8 cellular contexts compared by ENCODE assay signal in the genomic region with DNA sequence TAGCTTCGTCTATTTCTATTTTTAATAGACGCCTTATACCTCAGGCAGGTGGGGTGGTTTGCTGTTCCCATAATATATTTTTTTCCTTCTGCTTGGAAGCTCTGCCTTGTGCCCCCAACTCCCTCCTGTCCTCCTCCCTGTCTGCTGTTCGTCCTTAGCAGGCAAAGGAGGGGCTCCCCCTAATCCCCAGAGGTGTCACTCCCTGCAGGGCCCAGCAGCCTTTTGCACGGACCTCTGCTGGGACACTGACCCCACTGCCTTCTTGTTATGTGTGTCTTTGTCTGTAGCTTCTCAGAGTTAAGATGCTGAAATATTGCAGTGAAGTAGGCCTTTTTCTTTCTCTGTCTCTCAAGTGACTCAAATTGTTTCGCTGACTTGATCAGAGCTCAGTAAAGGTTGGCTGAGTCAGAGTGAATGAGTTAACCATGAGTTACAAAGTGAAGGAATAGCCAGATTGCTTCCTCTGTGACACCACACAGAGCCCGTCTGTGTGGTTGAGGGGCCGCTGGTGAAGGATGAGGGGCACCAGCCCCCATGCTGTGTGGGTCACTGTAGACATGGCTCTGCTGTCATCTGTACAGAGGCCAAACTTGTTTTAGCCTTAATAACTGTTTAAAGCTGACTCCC. TPM values are rescaled to one million over a fixed set of nuclear protein-coding genes. Genes with fewer than 3 reads are reported as not detected.
DNase-seq lines count a peak whose midpoint lies in the region; ATAC-seq and TF ChIP-seq lines count a peak whose summit lies in the region.

No MANE protein-coding gene starts in this region.

- 76 to 86% methylated on average over 7 of the region's 7 CpGs for WGBS in body of pancreas, 2 donors

- CTCF ChIA-PET in activated CD8-positive, alpha-beta T cell treated with anti-CD3 and anti-CD28 coated beads for 36 hours (lab: Charles Lee): interaction anchor here (0.9 kb wide), 1 partner anchor 49 kb away, joined by 3 read pairs; no protein-coding TSS in a partner anchor
- CTCF ChIA-PET in activated CD8-positive, alpha-beta T cell treated with anti-CD3 and anti-CD28 coated beads, Interleukin-2, amount 10 ng/mL, durations not matched to agents 7 days and 5 days (lab: Charles Lee): no interaction called here

- H3K36me3 ChIP-seq in body of pancreas (replicated peaks in 1 of 2; ENCODE audit: insufficient read depth in 1 of 2, low read depth in 2 of 2): no peaks in the 10 kb centered on the region

- no peaks in the 10 kb centered on the region for H3K27me3 ChIP-seq in body of pancreas

- no peaks in the 10 kb centered on the region for H3K9me3 Mint-ChIP-seq in activated CD8-positive, alpha-beta T cell treated with anti-CD3 and anti-CD28 coated beads for 36 hours
- no peaks in the 10 kb centered on the region for H3K9me3 Mint-ChIP-seq in activated CD8-positive, alpha-beta T cell treated with anti-CD3 and anti-CD28 coated beads, Interleukin-2, amount 10 ng/mL, durations not matched to agents 7 days and 5 days (ENCODE audit: insufficient read depth)
- H3K9me3 Mint-ChIP-seq in stimulated activated naive CD8-positive, alpha-beta T cell treated with anti-CD3 and anti-CD28 coated beads, Interleukin-15, Interleukin-2, amounts not matched to agents 100 ng/mL and 50 ng/mL, for 24 hours: no peaks in the 10 kb centered on the region

- H3K4me3 Mint-ChIP-seq in activated CD8-positive, alpha-beta T cell treated with anti-CD3 and anti-CD28 coated beads for 36 hours: no peak overlapping the region
- H3K4me3 Mint-ChIP-seq in activated CD8-positive, alpha-beta T cell treated with anti-CD3 and anti-CD28 coated beads, Interleukin-2, amount 10 ng/mL, durations not matched to agents 7 days and 5 days: no peak overlapping the region
- H3K4me3 Mint-ChIP-seq in stimulated activated naive CD8-positive, alpha-beta T cell treated with anti-CD3 and anti-CD28 coated beads, Interleukin-15, Interleukin-2, amounts not matched to agents 100 ng/mL and 50 ng/mL, for 24 hours: peak overlapping the region; percentile 14

- ATAC-seq in activated CD8-positive, alpha-beta T cell treated with anti-CD3 and anti-CD28 coated beads for 36 hours: peak; percentile 91
- no peak for ATAC-seq in activated CD8-positive, alpha-beta T cell treated with anti-CD3 and anti-CD28 coated beads, Interleukin-2, amount 10 ng/mL, durations not matched to agents 7 days and 5 days
- ATAC-seq in HG03135 (IDR thresholded peaks at IDR 0.05; ENCODE audit: unreplicated experiment) (peak; percentile 56), body of pancreas (no peak)

- peak; percentile 23 for DNase-seq in activated CD8-positive, alpha-beta T cell treated with anti-CD3 and anti-CD28 coated beads for 36 hours
- DNase-seq in activated CD8-positive, alpha-beta T cell treated with anti-CD3 and anti-CD28 coated beads, Interleukin-2, amount 10 ng/mL, durations not matched to agents 7 days and 5 days: no peak
- peak; percentile 59 for DNase-seq in dedifferentiated amniotic fluid mesenchymal stem cell (ENCODE audit: extremely low spot score)
- DNase-seq in NOMO-1 treated with DMSO at 0.1 percent for 48 hours (lab: John Stamatoyannopoulos, UW; ENCODE audit: unreplicated experiment): no peak
- DNase-seq in body of pancreas: no peak
- no peak for DNase-seq in stimulated activated CD4-positive, alpha-beta T cell treated with anti-CD3 and anti-CD28 coated beads, Interleukin-2, amount 100 ng/mL, for 48 hours

- no peaks in the 10 kb centered on the region for H3K27me3 Mint-ChIP-seq in activated CD8-positive, alpha-beta T cell treated with anti-CD3 and anti-CD28 coated beads for 36 hours
- H3K27me3 Mint-ChIP-seq in activated CD8-positive, alpha-beta T cell treated with anti-CD3 and anti-CD28 coated beads, Interleukin-2, amount 10 ng/mL, durations not matched to agents 7 days and 5 days (ENCODE audit: low read depth): no peaks in the 10 kb centered on the region
- H3K27me3 Mint-ChIP-seq in stimulated activated naive CD8-positive, alpha-beta T cell treated with anti-CD3 and anti-CD28 coated beads, Interleukin-15, Interleukin-2, amounts not matched to agents 100 ng/mL and 50 ng/mL, for 24 hours: no peaks in the 10 kb centered on the region

- H3K36me3 Mint-ChIP-seq in activated CD8-positive, alpha-beta T cell treated with anti-CD3 and anti-CD28 coated beads for 36 hours (ENCODE audit: low read depth): no peaks in the 10 kb centered on the region
- no peaks in the 10 kb centered on the region for H3K36me3 Mint-ChIP-seq in activated CD8-positive, alpha-beta T cell treated with anti-CD3 and anti-CD28 coated beads, Interleukin-2, amount 10 ng/mL, durations not matched to agents 7 days and 5 days (ENCODE audit: low read depth)
- no peaks in the 10 kb centered on the region for H3K36me3 Mint-ChIP-seq in stimulated activated naive CD8-positive, alpha-beta T cell treated with anti-CD3 and anti-CD28 coated beads, Interleukin-15, Interleukin-2, amounts not matched to agents 100 ng/mL and 50 ng/mL, for 24 hours (ENCODE audit: low read depth)

- TF ChIP-seq POLR2A in body of pancreas (IDR thresholded peaks at IDR 0.05): no peak

- H3K27ac ChIP-seq in body of pancreas: no peak overlapping the region

- intact Hi-C loops in activated CD8-positive, alpha-beta T cell treated with anti-CD3 and anti-CD28 coated beads for 36 hours (cut with micrococcal nuclease): no loop called here
- intact Hi-C loops in body of pancreas (cut with DNase I): no loop called here

- no peak overlapping the region for H3K27ac Mint-ChIP-seq in activated CD8-positive, alpha-beta T cell treated with anti-CD3 and anti-CD28 coated beads for 36 hours
- H3K27ac Mint-ChIP-seq in activated CD8-positive, alpha-beta T cell treated with anti-CD3 and anti-CD28 coated beads, Interleukin-2, amount 10 ng/mL, durations not matched to agents 7 days and 5 days: no peak overlapping the region
- peak overlapping the region; percentile 45 for H3K27ac Mint-ChIP-seq in stimulated activated naive CD8-positive, alpha-beta T cell treated with anti-CD3 and anti-CD28 coated beads, Interleukin-15, Interleukin-2, amounts not matched to agents 100 ng/mL and 50 ng/mL, for 24 hours

- H3K9me3 ChIP-seq in body of pancreas: no peaks in the 10 kb centered on the region

- H3K4me1 ChIP-seq in body of pancreas: peaks cover 24% of the 10 kb centered on the region

- TF ChIP-seq CTCF in activated CD8-positive, alpha-beta T cell treated with anti-CD3 and anti-CD28 coated beads for 36 hours (IDR thresholded peaks at IDR 0.05): no peak
- no peak for TF ChIP-seq CTCF in body of pancreas (IDR thresholded peaks at IDR 0.05)

- no peak overlapping the region for H3K4me3 ChIP-seq in body of pancreas

- peaks cover 10% of the 10 kb centered on the region for H3K4me1 Mint-ChIP-seq in activated CD8-positive, alpha-beta T cell treated with anti-CD3 and anti-CD28 coated beads for 36 hours (ENCODE audit: low read depth)
- peaks cover 1% of the 10 kb centered on the region for H3K4me1 Mint-ChIP-seq in activated CD8-positive, alpha-beta T cell treated with anti-CD3 and anti-CD28 coated beads, Interleukin-2, amount 10 ng/mL, durations not matched to agents 7 days and 5 days (ENCODE audit: low read depth)
- H3K4me1 Mint-ChIP-seq in stimulated activated naive CD8-positive, alpha-beta T cell treated with anti-CD3 and anti-CD28 coated beads, Interleukin-15, Interleukin-2, amounts not matched to agents 100 ng/mL and 50 ng/mL, for 24 hours (ENCODE audit: low read depth): peaks cover 30% of the 10 kb centered on the region

- POLR2A ChIA-PET in activated CD8-positive, alpha-beta T cell treated with anti-CD3 and anti-CD28 coated beads for 36 hours (lab: Charles Lee): no interaction called here
- POLR2A ChIA-PET in activated CD8-positive, alpha-beta T cell treated with anti-CD3 and anti-CD28 coated beads, Interleukin-2, amount 10 ng/mL, durations not matched to agents 7 days and 5 days (lab: Charles Lee): no interaction called here

RNA-seq across cellular contexts. Expression of gene PRKCE, which starts 47.7 kb away (rescaled TPM):
- 10 to 100 TPM; 11.5 to 11.9 TPM for total RNA-seq in activated CD8-positive, alpha-beta T cell treated with anti-CD3 and anti-CD28 coated beads for 36 hours
- 10 to 100 TPM; 15.4 to 16.2 TPM for total RNA-seq in activated CD8-positive, alpha-beta T cell treated with anti-CD3 and anti-CD28 coated beads, Interleukin-2, amount 10 ng/mL, durations not matched to agents 7 days and 5 days
- 10 to 100 TPM in 1 of 2 donors, 1 to 10 TPM in 1; 7.3 to 20.8 TPM for total RNA-seq in body of pancreas

Comparison
In these comparisons a context has a peak if more than half of its experiments do, and no peak if none do; other contexts are left out.
1. ATAC-seq: peak in activated CD8-positive, alpha-beta T cell treated with anti-CD3 and anti-CD28 coated beads for 36 hours (single experiment) and HG03135 (single experiment); none in activated CD8-positive, alpha-beta T cell treated with anti-CD3 and anti-CD28 coated beads, Interleukin-2, amount 10 ng/mL, durations not matched to agents 7 days and 5 days (single experiment) and body of pancreas (single experiment).
2. DNase-seq: peak in activated CD8-positive, alpha-beta T cell treated with anti-CD3 and anti-CD28 coated beads for 36 hours (single experiment) and dedifferentiated amniotic fluid mesenchymal stem cell (single experiment); none in activated CD8-positive, alpha-beta T cell treated with anti-CD3 and anti-CD28 coated beads, Interleukin-2, amount 10 ng/mL, durations not matched to agents 7 days and 5 days (single experiment), NOMO-1 treated with DMSO at 0.1 percent for 48 hours (single experiment), body of pancreas (0 of 4) and stimulated activated CD4-positive, alpha-beta T cell treated with anti-CD3 and anti-CD28 coated beads, Interleukin-2, amount 100 ng/mL, for 48 hours (0 of 2).